8 cellular contexts compared by ENCODE assay signal in the genomic region with DNA sequence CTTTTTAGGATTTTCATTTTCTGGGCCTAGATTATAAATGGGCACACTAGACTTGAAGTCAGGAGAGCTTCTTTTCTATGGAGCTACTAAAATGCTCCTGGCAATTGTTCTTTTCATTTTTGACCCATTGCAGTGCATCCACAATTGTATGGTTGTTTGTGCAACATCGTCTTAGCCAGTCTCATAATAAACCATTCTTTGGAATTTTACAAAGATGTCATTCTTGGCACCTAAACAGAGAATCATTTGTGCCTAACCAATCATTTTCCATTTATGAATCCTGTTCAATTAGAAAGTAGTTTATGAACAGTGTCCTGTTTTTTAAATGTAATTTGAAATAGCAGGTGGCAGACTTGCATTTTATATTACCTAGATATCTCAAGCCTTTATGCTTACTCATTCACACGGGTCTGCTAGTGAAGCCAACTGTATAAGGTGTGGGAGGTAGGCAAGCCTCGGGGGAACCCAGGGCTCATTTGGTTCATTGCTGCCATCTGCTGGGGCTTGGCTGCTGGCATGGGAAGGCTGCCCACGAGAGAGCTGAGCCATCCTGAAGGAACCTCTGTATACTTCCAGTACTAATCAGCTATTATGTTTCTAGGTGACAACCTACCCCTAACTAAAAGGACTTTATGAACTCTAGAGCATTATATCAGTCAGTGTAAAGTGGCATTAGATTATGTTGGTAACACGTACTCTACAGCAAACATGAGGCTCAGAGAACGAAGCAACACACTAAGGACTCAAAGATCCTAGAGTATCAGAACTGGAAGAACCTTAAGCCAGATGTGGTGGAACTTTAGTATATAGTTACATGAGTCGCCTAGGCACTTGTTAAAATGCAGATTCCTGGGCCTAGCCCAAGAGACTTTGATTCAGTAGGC. TPM values are rescaled to one million over a fixed set of nuclear protein-coding genes. Genes with fewer than 3 reads are reported as not detected.
DNase-seq lines count a peak whose midpoint lies in the region; ATAC-seq and TF ChIP-seq lines count a peak whose summit lies in the region.

No MANE protein-coding gene starts in this region.

- H3K4me1 ChIP-seq in Panc1 (ENCODE audit: control insufficient read depth, insufficient read depth, low read length) (peaks cover 9% of the 10 kb centered on the region; the same call in 1 of the 2 replicates), prostate gland (replicated peaks) (no peaks in the 10 kb centered on the region)

- in situ Hi-C loops in Panc1 (cut with HindIII; ENCODE audit: low pct_unique_long_range_greater_than_20kb, low sequenced_read_pairs), result no loop called here

- H3K27me3 ChIP-seq in Panc1 (ENCODE audit: control insufficient read depth, insufficient read depth, low read length) (no peaks in the 10 kb centered on the region), prostate gland (replicated peaks; ENCODE audit: insufficient read depth) (no peaks in the 10 kb centered on the region)

- BruUV-seq in Panc1 (replicated peaks; lab: Mats Ljungman, UMichigan), result no TSS peak

- 41% methylated on average over 7 of the region's 7 CpGs for WGBS in prostate gland

- intact Hi-C loops in Panc1 (cut with micrococcal nuclease; ENCODE audit: unreplicated experiment), result loop anchor here (1.0 kb wide), 1 partner anchor 233 kb away; no protein-coding TSS in a partner anchor
- intact Hi-C loops in prostate gland (cut with DNase I), result loop anchor here (5.0 kb wide), 1 partner anchor 89 kb away; no protein-coding TSS in a partner anchor

- CTCF ChIA-PET in AG04449 (lab: Yijun Ruan, JAX), result interaction anchor here (0.6 to 6.8 kb wide), 47 partner anchors 11 to 307 kb away, joined by 3 to 221 read pairs (median 5); a partner anchor contains a TSS
- CTCF ChIA-PET in Panc1 (lab: Charles Lee), result interaction anchor here (0.5 to 1.8 kb wide), 8 partner anchors 21 to 234 kb away, joined by 3 to 8 read pairs (median 4); no protein-coding TSS in a partner anchor

- H3K9me3 ChIP-seq in Panc1 (ENCODE audit: control insufficient read depth, insufficient read depth, low read depth, low read length) (no peaks in the 10 kb centered on the region), prostate gland (no peaks in the 10 kb centered on the region)

- POLR2A ChIA-PET in AG04449 (lab: Yijun Ruan, JAX) (no interaction called here), Panc1 (lab: Charles Lee) (no interaction called here)

- peak overlapping the region; percentile 36; the same call in 1 of the 2 replicates for H3K27ac ChIP-seq in Panc1 (ENCODE audit: low read length)
- no peak overlapping the region for H3K27ac ChIP-seq in prostate gland

- DNase-seq in AG04449 (ENCODE audit: low read depth, low spot score) (peak; percentile 29), HS-5 (ENCODE audit: low read depth) (peak; percentile 36), Panc1 (ENCODE audit: low read depth, low spot score) (peak; percentile 46), glomerular visceral epithelial cell (ENCODE audit: extremely low spot score) (peak; percentile 86), prostate gland (ENCODE audit: low spot score) (peak; percentile 74)
- peak; percentile 16 for DNase-seq in activated gamma-delta T cell treated with anti-CD3 and anti-CD28 coated beads, Interleukin-2, amount 50 U/mL, for 16 hours (ENCODE audit: low read depth)
- DNase-seq in NK-92 treated with Interleukin-12 subunit alpha and Interleukin-12 subunit beta, amount 100 ng/mL, for 24 hours (lab: John Stamatoyannopoulos, UW), result no peak

- no peak overlapping the region for H3K4me3 ChIP-seq in AG04449 (ENCODE audit: low read depth, low read length)
- no peak overlapping the region for H3K4me3 ChIP-seq in Panc1 (ENCODE audit: low read depth in 2 of 2, low read length in 2 of 2)
- H3K4me3 ChIP-seq in prostate gland, result no peak overlapping the region

- H3K36me3 ChIP-seq in Panc1 (ENCODE audit: control insufficient read depth, insufficient read depth, low read length) (no peaks in the 10 kb centered on the region), prostate gland (no peaks in the 10 kb centered on the region)

- TF ChIP-seq CTCF in AG04449 (IDR thresholded peaks at IDR 0.05; ENCODE audit: insufficient read depth, low read length, missing control alignments) (peak; percentile 88), Panc1 (IDR thresholded peaks at IDR 0.05) (peak; percentile 82), prostate gland (IDR thresholded peaks at IDR 0.05) (peak; percentile 28 to 84 (median 76))

- ATAC-seq in GM18498 (IDR thresholded peaks at IDR 0.05; ENCODE audit: unreplicated experiment) (peak; percentile 83), Panc1 (peak; percentile 99)

- TF ChIP-seq POLR2A in prostate gland (IDR thresholded peaks at IDR 0.05), result no peak

RNA-seq across cellular contexts. Expression of a gene that starts 60.0 kb away (rescaled TPM):
- total RNA-seq in Panc1 (2021; ENCODE audit: unreplicated experiment), result 939 TPM
- polyA plus RNA-seq in Panc1 (2012; ENCODE audit: insufficient read length), result 1,185 TPM
- 1,000 to 10,000 TPM; 1,725 to 2,682 TPM for total RNA-seq in prostate gland
